Comparison of ENCODE assay signal across 1 cellular context in the genomic region with DNA sequence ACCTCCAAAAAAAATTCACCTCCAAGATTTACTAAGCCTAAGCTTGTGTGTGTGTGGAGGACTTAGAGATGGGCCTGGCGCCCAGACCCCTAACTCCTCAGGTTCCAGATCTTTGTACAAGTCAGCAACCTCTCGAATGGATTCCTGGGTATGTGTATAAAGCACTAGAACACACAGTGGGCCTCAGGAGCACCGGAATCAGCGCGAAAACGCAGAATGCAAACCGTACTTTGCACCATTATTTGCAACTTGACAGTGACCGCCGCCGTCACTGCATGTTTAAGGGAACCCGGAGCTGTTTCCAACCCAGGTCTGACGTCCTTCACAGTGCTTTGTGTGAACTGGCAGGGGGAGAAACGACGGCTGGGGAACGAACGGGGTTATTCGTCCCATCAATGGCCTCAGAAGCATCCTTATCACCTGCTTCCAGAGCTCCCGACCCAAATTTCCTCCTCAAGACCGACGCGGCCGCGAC.
TF ChIP-seq lines count a peak whose summit lies in the region.

No MANE protein-coding gene starts in this region.

TF ChIP-seq in GM12878, 131 proteins besides CTCF, POLR2A, EP300 and RAD21:
- TF ChIP-seq RB1 (IDR thresholded peaks at IDR 0.05; ENCODE audit: borderline replicate concordance), result no peak
- TF ChIP-seq, protein P1, sequence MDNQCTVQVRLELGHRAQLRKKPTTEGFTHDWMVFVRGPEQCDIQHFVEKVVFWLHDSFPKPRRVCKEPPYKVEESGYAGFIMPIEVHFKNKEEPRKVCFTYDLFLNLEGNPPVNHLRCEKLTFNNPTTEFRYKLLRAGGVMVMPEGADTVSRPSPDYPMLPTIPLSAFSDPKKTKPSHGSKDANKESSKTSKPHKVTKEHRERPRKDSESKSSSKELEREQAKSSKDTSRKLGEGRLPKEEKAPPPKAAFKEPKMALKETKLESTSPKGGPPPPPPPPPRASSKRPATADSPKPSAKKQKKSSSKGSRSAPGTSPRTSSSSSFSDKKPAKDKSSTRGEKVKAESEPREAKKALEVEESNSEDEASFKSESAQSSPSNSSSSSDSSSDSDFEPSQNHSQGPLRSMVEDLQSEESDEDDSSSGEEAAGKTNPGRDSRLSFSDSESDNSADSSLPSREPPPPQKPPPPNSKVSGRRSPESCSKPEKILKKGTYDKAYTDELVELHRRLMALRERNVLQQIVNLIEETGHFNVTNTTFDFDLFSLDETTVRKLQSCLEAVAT (IDR thresholded peaks at IDR 0.05), result peak; percentile 78; the same call in 1 of the 2 replicates
